Comparison of ENCODE assay signal across 11 cellular contexts in genomic region chr2:178208817-178209216, GRCh38. TPM values are rescaled to one million over a fixed set of nuclear protein-coding genes. Genes with fewer than 3 reads are reported as not detected.
A peak's percentile ranks its signal among the peaks of the same experiment; 100 is the strongest.
DNase-seq lines count a peak whose midpoint lies in the region; ATAC-seq and TF ChIP-seq lines count a peak whose summit lies in the region.
"Had no signal": no experiment of that assay in that cellular context is flagged by ENCODE, and none has a peak within 500 bp of the region (broad histone marks: within the 10 kb centered on the region; RNA-seq: fewer than 3 reads in every experiment).

No MANE protein-coding gene starts in this region.

- H3K36me3 Mint-ChIP-seq in activated CD8-positive, alpha-beta T cell treated with anti-CD3 and anti-CD28 coated beads, Interleukin-2, amount 10 ng/mL, durations not matched to agents 7 days and 5 days (ENCODE audit: low read depth), result no peaks in the 10 kb centered on the region
- H3K36me3 Mint-ChIP-seq: CD4-positive, CD25-positive, alpha-beta regulatory T cell had no signal

- H3K27me3 ChIP-seq in left ventricle myocardium inferior (ENCODE audit: low read depth) (no peaks in the 10 kb centered on the region), adipocyte (replicated peaks; ENCODE audit: control insufficient read depth, insufficient read depth, low read length) (no peaks in the 10 kb centered on the region), foreskin keratinocyte (no peaks in the 10 kb centered on the region)

- H3K4me1 Mint-ChIP-seq in activated CD8-positive, alpha-beta T cell treated with anti-CD3 and anti-CD28 coated beads, Interleukin-2, amount 10 ng/mL, durations not matched to agents 7 days and 5 days (ENCODE audit: low read depth), result no peaks in the 10 kb centered on the region

- H3K4me1 ChIP-seq in left ventricle myocardium inferior, result peaks cover 8% of the 10 kb centered on the region
- no peaks in the 10 kb centered on the region for H3K4me1 ChIP-seq in adipocyte (ENCODE audit: control insufficient read depth, insufficient read depth, low read length)
- peaks cover 16% of the 10 kb centered on the region for H3K4me1 ChIP-seq in foreskin keratinocyte

- POLR2A ChIA-PET in activated CD8-positive, alpha-beta T cell treated with anti-CD3 and anti-CD28 coated beads, Interleukin-2, amount 10 ng/mL, durations not matched to agents 7 days and 5 days (lab: Charles Lee), result no interaction called here

- H3K36me3 ChIP-seq in left ventricle myocardium inferior (no peaks in the 10 kb centered on the region), adipocyte (ENCODE audit: control insufficient read depth, insufficient read depth, low read length, severe bottlenecking) (no peaks in the 10 kb centered on the region)

- H3K27ac ChIP-seq in left ventricle myocardium inferior (replicated peaks), result no peak overlapping the region
- H3K27ac ChIP-seq in foreskin keratinocyte, result no peak overlapping the region

- no peak overlapping the region for H3K4me3 Mint-ChIP-seq in activated CD8-positive, alpha-beta T cell treated with anti-CD3 and anti-CD28 coated beads, Interleukin-2, amount 10 ng/mL, durations not matched to agents 7 days and 5 days
- H3K4me3 Mint-ChIP-seq: CD4-positive, CD25-positive, alpha-beta regulatory T cell had no signal

- no peak for DNase-seq in left ventricle myocardium inferior
- DNase-seq in Right ventricle myocardium inferior (ENCODE audit: missing footprints), result no peak
- peak; percentile 24 for DNase-seq in adipocyte (ENCODE audit: low read depth)
- DNase-seq in foreskin keratinocyte, result no peak
- DNase-seq in NCI-H146 treated with DMSO at 0.1 percent for 48 hours (lab: John Stamatoyannopoulos, UW; ENCODE audit: unreplicated experiment), result no peak
- DNase-seq in NCI-H1105 treated with DMSO at 0.1 percent for 48 hours (lab: John Stamatoyannopoulos, UW), result no peak
- DNase-seq in activated CD8-positive, alpha-beta T cell treated with anti-CD3 and anti-CD28 coated beads, Interleukin-2, amount 10 ng/mL, durations not matched to agents 7 days and 5 days, result no peak
- DNase-seq: CD4-positive, CD25-positive, alpha-beta regulatory T cell; left colon; NCI-H1048 had no signal

- CTCF ChIA-PET in activated CD8-positive, alpha-beta T cell treated with anti-CD3 and anti-CD28 coated beads, Interleukin-2, amount 10 ng/mL, durations not matched to agents 7 days and 5 days (lab: Charles Lee), result interaction anchor here (1.4 kb wide), 1 partner anchor 103 kb away, joined by 4 read pairs; no protein-coding TSS in a partner anchor

- TF ChIP-seq CTCF in left ventricle myocardium inferior (IDR thresholded peaks at IDR 0.05; ENCODE audit: borderline replicate concordance) (peak; percentile 41), foreskin keratinocyte (conservative IDR thresholded peaks at IDR 0.05) (peak; percentile 55)

- no peak overlapping the region for H3K9ac ChIP-seq in adipocyte (ENCODE audit: low read length)

- H3K4me3 ChIP-seq in left ventricle myocardium inferior, result no peak overlapping the region
- no peak overlapping the region for H3K4me3 ChIP-seq in adipocyte (ENCODE audit: low read length)

- ATAC-seq in Right ventricle myocardium inferior (no peak), foreskin keratinocyte (no peak), HG03565 (IDR thresholded peaks at IDR 0.05; ENCODE audit: unreplicated experiment) (no peak)
- ATAC-seq in activated CD8-positive, alpha-beta T cell treated with anti-CD3 and anti-CD28 coated beads, Interleukin-2, amount 10 ng/mL, durations not matched to agents 7 days and 5 days, result no peak
- ATAC-seq: left colon had no signal

- intact Hi-C loops in left ventricle myocardium inferior (cut with micrococcal nuclease) (no loop called here), Right ventricle myocardium inferior (cut with DNase I) (no loop called here)

- H3K9me3 ChIP-seq in left ventricle myocardium inferior (replicated peaks) (no peaks in the 10 kb centered on the region), adipocyte (ENCODE audit: control insufficient read depth, low read length) (no peaks in the 10 kb centered on the region)

- H3K27me3 Mint-ChIP-seq in activated CD8-positive, alpha-beta T cell treated with anti-CD3 and anti-CD28 coated beads, Interleukin-2, amount 10 ng/mL, durations not matched to agents 7 days and 5 days (ENCODE audit: low read depth), result peaks cover 15% of the 10 kb centered on the region

- H3K9me3 Mint-ChIP-seq in activated CD8-positive, alpha-beta T cell treated with anti-CD3 and anti-CD28 coated beads, Interleukin-2, amount 10 ng/mL, durations not matched to agents 7 days and 5 days (ENCODE audit: insufficient read depth), result no peaks in the 10 kb centered on the region

- H3K27ac Mint-ChIP-seq in activated CD8-positive, alpha-beta T cell treated with anti-CD3 and anti-CD28 coated beads, Interleukin-2, amount 10 ng/mL, durations not matched to agents 7 days and 5 days, result no peak overlapping the region
- H3K27ac Mint-ChIP-seq: CD4-positive, CD25-positive, alpha-beta regulatory T cell had no signal

RNA-seq across cellular contexts. Expression of gene OSBPL6, which starts 14.5 kb away (rescaled TPM):
- total RNA-seq in left ventricle myocardium inferior, result 6.4 TPM
- total RNA-seq in Right ventricle myocardium inferior, result 3.4 TPM
- total RNA-seq in foreskin keratinocyte, result 11.7 and 11.8 TPM in 2 replicates
- polyA plus RNA-seq in foreskin keratinocyte, result 3.5 and 4.6 TPM in 2 replicates
- total RNA-seq in activated CD8-positive, alpha-beta T cell treated with anti-CD3 and anti-CD28 coated beads, Interleukin-2, amount 10 ng/mL, durations not matched to agents 7 days and 5 days, result under 1 TPM; 0.16 to 0.24 TPM
- total RNA-seq: CD4-positive, CD25-positive, alpha-beta regulatory T cell had no signal
